Comparison of ENCODE assay signal across 25 cellular contexts in genomic region chr5:44565360-44565759, GRCh38.
"Had no signal": no experiment of that assay in that cellular context is flagged by ENCODE, and none has a peak within 500 bp of the region (broad histone marks: within the 10 kb centered on the region; RNA-seq: fewer than 3 reads in every experiment).

No MANE protein-coding gene starts in this region.

- ATAC-seq: effector memory CD8-positive, alpha-beta T cell; left cardiac atrium; left lung; naive thymus-derived CD4-positive, alpha-beta T cell; right cardiac atrium had no signal

- H3K4me3 ChIP-seq: left lung, lung, prostate gland, sigmoid colon, skin epidermis, stomach, thyroid gland had no signal

- H3K27me3 Mint-ChIP-seq: effector memory CD8-positive, alpha-beta T cell; memory B cell; naive thymus-derived CD4-positive, alpha-beta T cell; type B pancreatic cell had no signal

- H3K9me3 Mint-ChIP-seq: nephron, type B pancreatic cell had no signal

- H3K27ac Mint-ChIP-seq: effector memory CD8-positive, alpha-beta T cell; memory B cell; naive thymus-derived CD4-positive, alpha-beta T cell; nephron; type B pancreatic cell had no signal

- H3K9me3 ChIP-seq: left lung, prostate gland, sigmoid colon, stomach, thyroid gland had no signal

- H3K4me3 Mint-ChIP-seq: effector memory CD8-positive, alpha-beta T cell; memory B cell; naive thymus-derived CD4-positive, alpha-beta T cell; nephron; type B pancreatic cell had no signal

- H3K36me3 ChIP-seq: left lung, prostate gland, sigmoid colon, stomach, thyroid gland had no signal

- H3K36me3 Mint-ChIP-seq: memory B cell; naive thymus-derived CD4-positive, alpha-beta T cell; type B pancreatic cell had no signal

- H3K4me1 ChIP-seq: left lung, prostate gland, sigmoid colon, stomach, thyroid gland had no signal

- DNase-seq: caudate nucleus; cerebellar nuclear complex; cortex of kidney; effector memory CD8-positive, alpha-beta T cell; head of caudate nucleus; hippocampal formation; left cardiac atrium; left lung; midbrain; naive thymus-derived CD4-positive, alpha-beta T cell; nucleus accumbens; right cardiac atrium; sigmoid colon; stimulated activated CD4-positive, alpha-beta T cell treated with anti-CD3 and anti-CD28 coated beads, Interleukin-15, amount 100 ng/mL, for 24 hours; stimulated activated CD4-positive, alpha-beta T cell treated with anti-CD3 and anti-CD28 coated beads, Interleukin-4, amount 100 ng/mL, for 1 hour; stimulated activated CD8-positive, alpha-beta memory T cell treated with anti-CD3 and anti-CD28 coated beads, Interleukin-4, amount 100 ng/mL, for 48 hours; stimulated activated naive CD4-positive, alpha-beta T cell treated with Interleukin-2 at 50 U/mL for 16 hours; stomach; thyroid gland had no signal

- H3K4me1 Mint-ChIP-seq: memory B cell; naive thymus-derived CD4-positive, alpha-beta T cell; nephron had no signal

- H3K27me3 ChIP-seq: left lung, sigmoid colon, stomach, thyroid gland had no signal

- H3K27ac ChIP-seq: left lung, prostate gland, sigmoid colon, skin epidermis, stomach, thyroid gland had no signal
